Comparison of ENCODE assay signal across 18 cellular contexts in the genomic region with DNA sequence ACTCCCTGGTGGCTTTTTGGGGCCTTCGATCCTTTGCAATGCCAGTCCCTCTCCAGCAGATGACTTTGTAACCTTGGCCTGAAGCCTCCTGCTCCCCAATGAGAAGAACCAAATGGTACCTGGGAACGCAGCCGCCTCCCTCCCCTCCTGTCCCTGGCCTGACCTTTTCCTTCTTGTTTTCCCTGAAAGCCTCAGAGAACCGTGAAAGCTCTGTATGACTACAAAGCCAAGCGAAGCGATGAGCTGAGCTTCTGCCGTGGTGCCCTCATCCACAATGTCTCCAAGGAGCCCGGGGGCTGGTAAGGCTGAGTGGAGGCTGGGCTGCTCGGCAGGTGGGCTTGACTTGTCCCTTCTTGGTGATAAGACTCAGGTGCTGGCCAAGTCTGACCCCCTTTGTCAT.
DNase-seq lines count a peak whose midpoint lies in the region; ATAC-seq, FAIRE-seq and TF ChIP-seq lines count a peak whose summit lies in the region.
"Had no signal": no experiment of that assay in that cellular context is flagged by ENCODE, and none has a peak within 500 bp of the region (broad histone marks: within the 10 kb centered on the region; RNA-seq: fewer than 3 reads in every experiment).

No MANE protein-coding gene starts in this region.

- H3K27ac Mint-ChIP-seq in IgD-negative memory B cell = peak overlapping the region; percentile 45 to 73 (median 46)
- peak overlapping the region; percentile 25 for H3K27ac Mint-ChIP-seq in memory B cell
- H3K27ac Mint-ChIP-seq in stimulated activated naive B cell treated with anti-CD40 and anti-IgM and Interleukin-4, amounts not matched to agents 10 μg/mL and 1 μg/mL and 100 μg/mL, for 72 hours = peak overlapping the region; percentile 37
- H3K27ac Mint-ChIP-seq: CD4-positive, alpha-beta T cell had no signal

- H3K9me3 Mint-ChIP-seq in IgD-negative memory B cell (no peaks in the 10 kb centered on the region), memory B cell (no peaks in the 10 kb centered on the region)
- peaks cover 0 to 2% of the 10 kb centered on the region in 2 donors for H3K9me3 Mint-ChIP-seq in stimulated activated naive B cell treated with anti-CD40 and anti-IgM and Interleukin-4, amounts not matched to agents 10 μg/mL and 1 μg/mL and 100 μg/mL, for 72 hours
- H3K9me3 Mint-ChIP-seq: CD4-positive, alpha-beta T cell; H9 had no signal

- H3K36me3 Mint-ChIP-seq in IgD-negative memory B cell (peaks cover 21% of the 10 kb centered on the region), memory B cell (peaks cover 53% of the 10 kb centered on the region)
- H3K36me3 Mint-ChIP-seq in stimulated activated naive B cell treated with anti-CD40 and anti-IgM and Interleukin-4, amounts not matched to agents 10 μg/mL and 1 μg/mL and 100 μg/mL, for 72 hours = peaks cover 56 to 70% of the 10 kb centered on the region in 2 donors

- DNase-seq in GM12891 (ENCODE audit: insufficient read length, low spot score) (no peak), memory B cell (ENCODE audit: low spot score in 2 of 2) (no peak), DMS 273 treated with DMSO at 0.1 percent for 48 hours (lab: John Stamatoyannopoulos, UW) (no peak), NCI-H1092 treated with DMSO at 0.1 percent for 48 hours (lab: John Stamatoyannopoulos, UW) (no peak), NCI-H1930 (lab: John Stamatoyannopoulos, UW) (no peak)
- no peak for DNase-seq in stimulated activated naive B cell treated with anti-CD40 and anti-IgM and Interleukin-4, amounts not matched to agents 10 μg/mL and 1 μg/mL and 100 μg/mL, for 72 hours
- DNase-seq: ACHN; Caco-2; CD4-positive, alpha-beta T cell; DMS153; DMS79; GDM1; H9 had no signal

- H3K27me3 Mint-ChIP-seq in IgD-negative memory B cell = no peaks in the 10 kb centered on the region
- H3K27me3 Mint-ChIP-seq in memory B cell = no peaks in the 10 kb centered on the region
- no peaks in the 10 kb centered on the region for H3K27me3 Mint-ChIP-seq in stimulated activated naive B cell treated with anti-CD40 and anti-IgM and Interleukin-4, amounts not matched to agents 10 μg/mL and 1 μg/mL and 100 μg/mL, for 72 hours
- H3K27me3 Mint-ChIP-seq: CD4-positive, alpha-beta T cell had no signal

- no peak for ATAC-seq in memory B cell (ENCODE audit: low read depth)
- ATAC-seq in stimulated activated naive B cell treated with anti-CD40 and anti-IgM and Interleukin-4, amounts not matched to agents 10 μg/mL and 1 μg/mL and 100 μg/mL, for 72 hours (replicated peaks) = no peak

- FAIRE-seq in GM12891 (lab: Jason Lieb, UNC) = no peak
- FAIRE-seq: A204.1, D721Med, GM19239, H1 had no signal

- H3K4me1 Mint-ChIP-seq in IgD-negative memory B cell = peaks cover 1 to 7% (median 2%) of the 10 kb centered on the region in 3 donors
- H3K4me1 Mint-ChIP-seq in memory B cell = peaks cover 10% of the 10 kb centered on the region
- H3K4me1 Mint-ChIP-seq in stimulated activated naive B cell treated with anti-CD40 and anti-IgM and Interleukin-4, amounts not matched to agents 10 μg/mL and 1 μg/mL and 100 μg/mL, for 72 hours = peaks cover 10 to 25% of the 10 kb centered on the region in 2 donors

- no peak; the same call in 1 of the 2 replicates for TF ChIP-seq POLR2A in GM12891 (IDR thresholded peaks at IDR 0.05; ENCODE audit: low read depth, low read length)

- H3K4me3 Mint-ChIP-seq in IgD-negative memory B cell = no peak overlapping the region
- no peak overlapping the region for H3K4me3 Mint-ChIP-seq in memory B cell
- H3K4me3 Mint-ChIP-seq in stimulated activated naive B cell treated with anti-CD40 and anti-IgM and Interleukin-4, amounts not matched to agents 10 μg/mL and 1 μg/mL and 100 μg/mL, for 72 hours = no peak overlapping the region
- H3K4me3 Mint-ChIP-seq: CD4-positive, alpha-beta T cell; H9 had no signal

TF ChIP-seq in GM12891, 5 proteins besides CTCF, POLR2A, EP300 and RAD21:
- TF ChIP-seq POU2F2 (IDR thresholded peaks at IDR 0.05; ENCODE audit: low read depth, low read length) = 0 out of 2 replicates have a peak, but pooled peaks have one; percentile 7
- no peak for TF ChIP-seq SPI1 (IDR thresholded peaks at IDR 0.05; ENCODE audit: low read depth, low read length)
- no peak for TF ChIP-seq POLR2AphosphoS5 (IDR thresholded peaks at IDR 0.05; ENCODE audit: low read depth, low read length)
- no peak for TF ChIP-seq PAX5 (IDR thresholded peaks at IDR 0.05; ENCODE audit: insufficient read depth, low read length, severe bottlenecking)
- no peak for TF ChIP-seq TAF1 (IDR thresholded peaks at IDR 0.05; ENCODE audit: low read depth, low read length)
